In genomic region chr12:48682927-48683326, GRCh38 we compare ENCODE assay signal across 8 cellular contexts. TPM values are rescaled to one million over a fixed set of nuclear protein-coding genes. Genes with fewer than 3 reads are reported as not detected.
DNase-seq lines count a peak whose midpoint lies in the region; ATAC-seq and TF ChIP-seq lines count a peak whose summit lies in the region.

No MANE protein-coding gene starts in this region.

- ATAC-seq in RWPE2 (ENCODE audit: low read depth) (no peak), HG02870 (IDR thresholded peaks at IDR 0.05; ENCODE audit: unreplicated experiment) (no peak)

- peaks cover 34% of the 10 kb centered on the region for H3K36me3 ChIP-seq in RWPE2 (ENCODE audit: low read depth)
- peaks cover 0 to 27% (median 9%) of the 10 kb centered on the region in 3 donors for H3K36me3 ChIP-seq in esophagus squamous epithelium
- H3K36me3 ChIP-seq in skeletal muscle satellite cell (ENCODE audit: insufficient read depth, low read length) = peaks cover 23% of the 10 kb centered on the region

- H3K9me3 ChIP-seq in RWPE2 (ENCODE audit: severe bottlenecking) (no peaks in the 10 kb centered on the region), esophagus squamous epithelium (no peaks in the 10 kb centered on the region), skeletal muscle satellite cell (replicated peaks; ENCODE audit: low read length) (no peaks in the 10 kb centered on the region)

- 90 to 94% methylated on average over 2 of the region's 2 CpGs for WGBS in esophagus squamous epithelium, 2 donors

- no peak for DNase-seq in GM12864 (ENCODE audit: low read depth)
- no peak for DNase-seq in RWPE2 (ENCODE audit: low spot score)
- DNase-seq in esophagus squamous epithelium (lab: John Stamatoyannopoulos, UW) = no peak
- no peak for DNase-seq in globus pallidus (ENCODE audit: low spot score)
- DNase-seq in kidney tubule cell (ENCODE audit: low spot score) = no peak
- no peak for DNase-seq in dermis blood vessel endothelial cell

- peak overlapping the region; percentile 92 for H3K4me2 ChIP-seq in skeletal muscle satellite cell (ENCODE audit: low read length)

- H3K27ac ChIP-seq in RWPE2 (ENCODE audit: poor library complexity, severe bottlenecking) (no peak overlapping the region), esophagus squamous epithelium (peak overlapping the region in 1 of 4 donors; percentile 97)

- H3K27me3 ChIP-seq in RWPE2 (ENCODE audit: insufficient read depth, poor library complexity, severe bottlenecking) (no peaks in the 10 kb centered on the region), esophagus squamous epithelium (no peaks in the 10 kb centered on the region), skeletal muscle satellite cell (ENCODE audit: control insufficient read depth, insufficient read depth, low read length) (no peaks in the 10 kb centered on the region)

- H3K4me3 ChIP-seq in GM12864 (ENCODE audit: low read depth, low read length) (peak overlapping the region; percentile 82; the same call in 1 of the 2 replicates), RWPE2 (ENCODE audit: severe bottlenecking) (peak overlapping the region; percentile 84), esophagus squamous epithelium (peak overlapping the region; percentile 74 to 92 (median 78)), skeletal muscle satellite cell (ENCODE audit: low read length) (no peak overlapping the region)

- TF ChIP-seq POLR2A in esophagus squamous epithelium (IDR thresholded peaks at IDR 0.05) = no peak

- intact Hi-C loops in esophagus squamous epithelium (cut with DNase I) = no loop called here

- H3K4me1 ChIP-seq in RWPE2 (ENCODE audit: insufficient read depth, poor library complexity, severe bottlenecking) (peaks cover 24% of the 10 kb centered on the region), esophagus squamous epithelium (peaks cover 15 to 42% (median 33%) of the 10 kb centered on the region in 3 donors), skeletal muscle satellite cell (ENCODE audit: control insufficient read depth, insufficient read depth, low read length) (peaks cover 28% of the 10 kb centered on the region)

- H3K9ac ChIP-seq in skeletal muscle satellite cell (ENCODE audit: low read depth, low read length) = no peak overlapping the region

- TF ChIP-seq CTCF in GM12864 (IDR thresholded peaks at IDR 0.05; ENCODE audit: low read depth, low read length, missing control alignments) (no peak), RWPE2 (IDR thresholded peaks at IDR 0.05; ENCODE audit: poor library complexity, severe bottlenecking) (no peak), esophagus squamous epithelium (IDR thresholded peaks at IDR 0.05) (no peak)

RNA-seq across cellular contexts. Expression of gene KANSL2, which starts 0.9 kb away (rescaled TPM):
- 10 to 100 TPM; 23.9 to 46.0 (median 33.3) TPM for total RNA-seq in esophagus squamous epithelium
- total RNA-seq in skeletal muscle satellite cell (2012; rRNA removed) = 45.4 and 50.7 TPM in 2 replicates
- 55.8 and 63.0 TPM in 2 replicates for total RNA-seq in dermis blood vessel endothelial cell

RNA-seq across cellular contexts. Expression of gene CCNT1, which starts 33.6 kb away (rescaled TPM):
- 10 to 100 TPM; 16.2 to 23.3 (median 18.5) TPM for total RNA-seq in esophagus squamous epithelium
- total RNA-seq in skeletal muscle satellite cell (2012; rRNA removed) = 25.8 and 27.1 TPM in 2 replicates
- total RNA-seq in dermis blood vessel endothelial cell = 25.9 and 28.3 TPM in 2 replicates
